In the genomic region with DNA sequence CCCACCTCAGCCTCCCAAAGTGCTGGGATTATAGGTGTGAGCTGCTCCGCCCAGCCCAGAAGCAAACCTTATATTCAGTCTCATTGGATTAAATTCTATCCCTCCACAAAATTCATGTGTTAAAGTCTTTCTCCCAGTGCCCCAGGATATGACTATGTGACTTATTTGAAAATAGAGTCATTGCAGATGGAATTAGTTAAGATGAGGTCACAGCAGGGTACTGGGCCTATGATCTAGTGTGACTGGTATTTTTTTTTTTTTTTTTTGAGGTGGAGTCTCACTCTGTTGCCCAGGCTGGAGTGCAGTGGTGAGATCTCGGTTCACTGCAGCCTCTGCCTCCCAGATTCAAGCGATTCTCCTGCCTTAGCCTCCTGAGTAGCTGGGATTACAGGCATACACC, we compare ENCODE assay signal across 8 cellular contexts. TPM values are rescaled to one million over a fixed set of nuclear protein-coding genes. Genes with fewer than 3 reads are reported as not detected.
DNase-seq lines count a peak whose midpoint lies in the region; ATAC-seq, FAIRE-seq and TF ChIP-seq lines count a peak whose summit lies in the region.
"Not testable (repeated sequence)": the region's sequence is repeated elsewhere in the genome, so short reads cannot be mapped to it uniquely, and the experiment has no call there.

No MANE protein-coding gene starts in this region.

- intact Hi-C loops in CD8-positive, alpha-beta T cell (cut with DNase I, micrococcal nuclease), result loop anchor here in 1 of 2 experiments (2.0 to 10.0 kb wide), 2 partner anchors 31 to 1037 kb away; no protein-coding TSS in a partner anchor

- ATAC-seq in CD8-positive, alpha-beta T cell, result not testable (repeated sequence)
- peak; percentile 5 for ATAC-seq in activated CD8-positive, alpha-beta memory T cell treated with anti-CD3 and anti-CD28 coated beads, Interleukin-2, amount 10 ng/mL, durations not matched to agents 7 days and 5 days

- TF ChIP-seq CTCF in CD8-positive, alpha-beta T cell (IDR thresholded peaks at IDR 0.05); HFF-Myc (IDR thresholded peaks at IDR 0.05; ENCODE audit: low read depth, low read length, missing control alignments); SK-N-SH (IDR thresholded peaks at IDR 0.05); astrocyte (IDR thresholded peaks at IDR 0.05; ENCODE audit: insufficient read depth, low read depth, low read length): not testable (repeated sequence)

- FAIRE-seq in astrocyte (lab: Jason Lieb, UNC), result not testable (repeated sequence)

- not testable (repeated sequence) for H3K4me3 ChIP-seq in CD8-positive, alpha-beta T cell (ENCODE audit: low read depth, low read length); HFF-Myc (replicated peaks; ENCODE audit: low read depth, low read length); SK-N-SH (ENCODE audit: low read depth in 2 of 2, low read length in 1 of 2); astrocyte (ENCODE audit: insufficient read depth, low read depth, low read length)

- TF ChIP-seq EP300 in SK-N-SH (IDR thresholded peaks at IDR 0.05; ENCODE audit: borderline replicate concordance in 1 of 2, low read depth in 1 of 2, low read length in 1 of 2), result peak in 1 of 2 experiments; percentile 39; a peak in 1 of 4 replicates

- H3K9me2 ChIP-seq in SK-N-SH, result not testable (repeated sequence)

- H3F3A ChIP-seq in SK-N-SH (replicated peaks; ENCODE audit: insufficient read depth), result peaks cover 13% of the 10 kb centered on the region

- not testable (repeated sequence) for H3K9me3 ChIP-seq in CD8-positive, alpha-beta T cell (ENCODE audit: low read length); SK-N-SH; astrocyte (ENCODE audit: insufficient read depth, low read depth, low read length)

- H2AFZ ChIP-seq in SK-N-SH (ENCODE audit: low read depth); astrocyte (ENCODE audit: low read depth, low read length): not testable (repeated sequence)

- H3K27me3 Mint-ChIP-seq in CD8-positive, alpha-beta T cell (ENCODE audit: low read depth); activated CD8-positive, alpha-beta memory T cell treated with anti-CD3 and anti-CD28 coated beads, Interleukin-2, amount 10 ng/mL, durations not matched to agents 7 days and 5 days; astrocyte (ENCODE audit: low read depth, unreplicated experiment): not testable (repeated sequence)

- not testable (repeated sequence) for H3K4me3 Mint-ChIP-seq in CD8-positive, alpha-beta T cell; activated CD8-positive, alpha-beta memory T cell treated with anti-CD3 and anti-CD28 coated beads, Interleukin-2, amount 10 ng/mL, durations not matched to agents 7 days and 5 days; astrocyte (ENCODE audit: unreplicated experiment)

- not testable (repeated sequence) for H3K27ac ChIP-seq in CD8-positive, alpha-beta T cell (ENCODE audit: low read depth, low read length)
- H3K27ac ChIP-seq in SK-N-SH (ENCODE audit: low read depth in 2 of 2, low read length in 1 of 2), result peak overlapping the region in 1 of 2 experiments; percentile 56; a peak in 2 of 4 replicates
- H3K27ac ChIP-seq in astrocyte (ENCODE audit: low read depth, low read length), result peak overlapping the region; percentile 44

- H3K36me3 ChIP-seq in CD8-positive, alpha-beta T cell (ENCODE audit: insufficient read depth, low read length); SK-N-SH (replicated peaks in 1 of 2; ENCODE audit: control insufficient read depth in 1 of 2, insufficient read depth in 2 of 2, low read length in 1 of 2); astrocyte (ENCODE audit: insufficient read depth, low read length): not testable (repeated sequence)

- TF ChIP-seq RAD21 in SK-N-SH (IDR thresholded peaks at IDR 0.05; ENCODE audit: low read length), result not testable (repeated sequence)

- 76% methylated on average over 3 of the region's 3 CpGs for WGBS in SK-N-SH (ENCODE audit: low lambda C conversion rate)

- not testable (repeated sequence) for H3K27me3 ChIP-seq in CD8-positive, alpha-beta T cell (ENCODE audit: insufficient read depth, low read length); SK-N-SH (ENCODE audit: insufficient read depth); astrocyte (ENCODE audit: insufficient read depth, low read length)

- not testable (repeated sequence) for H3K36me3 Mint-ChIP-seq in CD8-positive, alpha-beta T cell; astrocyte (ENCODE audit: low read depth, unreplicated experiment)
- H3K36me3 Mint-ChIP-seq in activated CD8-positive, alpha-beta memory T cell treated with anti-CD3 and anti-CD28 coated beads, Interleukin-2, amount 10 ng/mL, durations not matched to agents 7 days and 5 days, result peaks cover 40% of the 10 kb centered on the region

- POLR2A ChIA-PET in CD8-positive, alpha-beta T cell (lab: Charles Lee), result interaction anchor here (0.7 to 3.6 kb wide), 7 partner anchors 28 to 151 kb away, joined by 3 to 16 read pairs (median 5); no protein-coding TSS in a partner anchor
- POLR2A ChIA-PET in SK-N-SH (lab: Yijun Ruan, JAX), result not testable (repeated sequence)

- peaks cover 67% of the 10 kb centered on the region for H3K4me1 ChIP-seq in CD8-positive, alpha-beta T cell (ENCODE audit: insufficient read depth, low read length)
- H3K4me1 ChIP-seq in SK-N-SH (ENCODE audit: control insufficient read depth in 1 of 2, insufficient read depth in 2 of 2, low read depth in 1 of 2, low read length in 1 of 2), result not testable (repeated sequence)
- peaks cover 12% of the 10 kb centered on the region for H3K4me1 ChIP-seq in astrocyte (ENCODE audit: insufficient read depth, low read length)

- not testable (repeated sequence) for H3K9me3 Mint-ChIP-seq in CD8-positive, alpha-beta T cell; activated CD8-positive, alpha-beta memory T cell treated with anti-CD3 and anti-CD28 coated beads, Interleukin-2, amount 10 ng/mL, durations not matched to agents 7 days and 5 days (ENCODE audit: low read depth); astrocyte (ENCODE audit: unreplicated experiment)

- not testable (repeated sequence) for H3K79me2 ChIP-seq in SK-N-SH (ENCODE audit: insufficient read depth); astrocyte (ENCODE audit: insufficient read depth, low read length)

- H3K9ac ChIP-seq in SK-N-SH; astrocyte (ENCODE audit: low read length): not testable (repeated sequence)

- H4K20me1 ChIP-seq in SK-N-SH (ENCODE audit: insufficient read depth); astrocyte (ENCODE audit: insufficient read depth, low read length): not testable (repeated sequence)

- H3K4me1 Mint-ChIP-seq in CD8-positive, alpha-beta T cell (ENCODE audit: low read depth), result peaks cover 67% of the 10 kb centered on the region
- H3K4me1 Mint-ChIP-seq in activated CD8-positive, alpha-beta memory T cell treated with anti-CD3 and anti-CD28 coated beads, Interleukin-2, amount 10 ng/mL, durations not matched to agents 7 days and 5 days, result peaks cover 95% of the 10 kb centered on the region
- peaks cover 14% of the 10 kb centered on the region for H3K4me1 Mint-ChIP-seq in astrocyte (ENCODE audit: low read depth, unreplicated experiment)

- DNase-seq in A172 (ENCODE audit: low spot score) (peak; percentile 82), HFF-Myc (ENCODE audit: extremely low read depth, low read depth) (peak; percentile 57), astrocyte (ENCODE audit: low read depth) (peak; percentile 57), fibroblast of gingiva (ENCODE audit: low read depth) (peak; percentile 74), myocyte (ENCODE audit: low read depth) (peak; percentile 9)
- DNase-seq in CD8-positive, alpha-beta T cell; SK-N-SH; activated CD8-positive, alpha-beta memory T cell treated with anti-CD3 and anti-CD28 coated beads, Interleukin-2, amount 10 ng/mL, durations not matched to agents 7 days and 5 days: not testable (repeated sequence)

- peak overlapping the region; percentile 76 for H3K27ac Mint-ChIP-seq in CD8-positive, alpha-beta T cell
- peak overlapping the region; percentile 96 for H3K27ac Mint-ChIP-seq in activated CD8-positive, alpha-beta memory T cell treated with anti-CD3 and anti-CD28 coated beads, Interleukin-2, amount 10 ng/mL, durations not matched to agents 7 days and 5 days
- H3K27ac Mint-ChIP-seq in astrocyte (ENCODE audit: unreplicated experiment), result not testable (repeated sequence)

- H3K4me2 ChIP-seq in SK-N-SH, result not testable (repeated sequence)
- H3K4me2 ChIP-seq in astrocyte (ENCODE audit: low read length), result peak overlapping the region; percentile 32

- CTCF ChIA-PET in CD8-positive, alpha-beta T cell (lab: Charles Lee), result interaction anchor here (1.2 to 18.5 kb wide), 6 partner anchors 8 to 220 kb away, joined by 3 to 392 read pairs (median 4); partner anchors contain the start of genes COTL1 and MEAK7
- CTCF ChIA-PET in SK-N-SH (lab: Yijun Ruan, JAX), result interaction anchor here (0.8 to 3.8 kb wide), 4 partner anchors 12 to 208 kb away, joined by 4 to 14 read pairs (median 4); no protein-coding TSS in a partner anchor
- CTCF ChIA-PET in activated CD8-positive, alpha-beta memory T cell treated with anti-CD3 and anti-CD28 coated beads, Interleukin-2, amount 10 ng/mL, durations not matched to agents 7 days and 5 days (lab: Charles Lee), result interaction anchor here (0.9 to 6.2 kb wide), 10 partner anchors 10 to 221 kb away, joined by 3 to 52 read pairs (median 6); partner anchors contain the start of gene COTL1

TF ChIP-seq in SK-N-SH, 30 proteins besides CTCF, POLR2A, EP300 and RAD21 (continues in another document):
- 0 out of 2 replicates have a peak, but pooled peaks have one; percentile 14 for TF ChIP-seq TEAD4 (IDR thresholded peaks at IDR 0.05; ENCODE audit: borderline replicate concordance, insufficient read depth)
- peak; percentile 51; the same call in 1 of the 2 replicates for TF ChIP-seq MEF2A (IDR thresholded peaks at IDR 0.05; ENCODE audit: borderline replicate concordance, low read depth)

RNA-seq across cellular contexts. Expression of gene MEAK7, which starts 13.8 kb away (rescaled TPM):
- 21.0 and 28.4 TPM in 2 replicates for total RNA-seq in A172 (2014; rRNA removed; shearing (Covaris generic))
- 1 to 10 TPM; 2.1 to 2.2 TPM for total RNA-seq in CD8-positive, alpha-beta T cell
- 11.9 and 19.0 TPM in 2 replicates for polyA plus RNA-seq in SK-N-SH (2012; rRNA removed)
- 9.7 and 12.5 TPM in 2 replicates for polyA plus RNA-seq in SK-N-SH (2012; cell fraction: cytosol; rRNA removed)
- polyA plus RNA-seq in SK-N-SH (2012; cell fraction: nucleus; rRNA removed), result 23.7 and 24.7 TPM in 2 replicates
- 10 to 100 TPM; 37.9 to 73.9 TPM for total RNA-seq in activated CD8-positive, alpha-beta memory T cell treated with anti-CD3 and anti-CD28 coated beads, Interleukin-2, amount 10 ng/mL, durations not matched to agents 7 days and 5 days
- total RNA-seq in astrocyte (36.1 and 41.3 TPM in 2 replicates), myocyte (7.4 and 7.8 TPM in 2 replicates)
- 16.3 TPM for polyA plus RNA-seq in myocyte (2012)
